In the genomic region with DNA sequence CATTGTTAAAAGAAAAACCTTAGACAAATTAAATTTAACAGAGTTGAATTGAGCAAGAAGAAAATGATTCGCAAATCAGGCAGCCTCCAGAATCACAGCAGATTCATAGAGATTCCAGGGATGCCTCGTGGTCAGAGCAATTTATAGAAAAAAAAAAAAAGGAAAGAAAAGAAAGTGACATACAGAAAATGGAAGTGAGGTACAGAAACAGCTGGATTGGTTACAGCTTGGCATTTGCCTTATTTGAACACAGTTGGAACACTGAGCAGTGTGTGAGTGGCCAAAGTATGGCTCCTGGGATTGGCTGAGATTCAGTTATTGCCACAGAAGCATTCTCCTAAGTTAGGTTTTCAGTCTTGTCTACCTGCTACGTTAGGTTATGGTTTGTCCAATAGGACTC, we compare ENCODE assay signal across 2 cellular contexts.
TF ChIP-seq lines count a peak whose summit lies in the region.

No MANE protein-coding gene starts in this region.

TF ChIP-seq in SK-N-SH, 30 proteins besides CTCF, POLR2A, EP300 and RAD21 (continued from another document):
- TF ChIP-seq, protein P1, sequence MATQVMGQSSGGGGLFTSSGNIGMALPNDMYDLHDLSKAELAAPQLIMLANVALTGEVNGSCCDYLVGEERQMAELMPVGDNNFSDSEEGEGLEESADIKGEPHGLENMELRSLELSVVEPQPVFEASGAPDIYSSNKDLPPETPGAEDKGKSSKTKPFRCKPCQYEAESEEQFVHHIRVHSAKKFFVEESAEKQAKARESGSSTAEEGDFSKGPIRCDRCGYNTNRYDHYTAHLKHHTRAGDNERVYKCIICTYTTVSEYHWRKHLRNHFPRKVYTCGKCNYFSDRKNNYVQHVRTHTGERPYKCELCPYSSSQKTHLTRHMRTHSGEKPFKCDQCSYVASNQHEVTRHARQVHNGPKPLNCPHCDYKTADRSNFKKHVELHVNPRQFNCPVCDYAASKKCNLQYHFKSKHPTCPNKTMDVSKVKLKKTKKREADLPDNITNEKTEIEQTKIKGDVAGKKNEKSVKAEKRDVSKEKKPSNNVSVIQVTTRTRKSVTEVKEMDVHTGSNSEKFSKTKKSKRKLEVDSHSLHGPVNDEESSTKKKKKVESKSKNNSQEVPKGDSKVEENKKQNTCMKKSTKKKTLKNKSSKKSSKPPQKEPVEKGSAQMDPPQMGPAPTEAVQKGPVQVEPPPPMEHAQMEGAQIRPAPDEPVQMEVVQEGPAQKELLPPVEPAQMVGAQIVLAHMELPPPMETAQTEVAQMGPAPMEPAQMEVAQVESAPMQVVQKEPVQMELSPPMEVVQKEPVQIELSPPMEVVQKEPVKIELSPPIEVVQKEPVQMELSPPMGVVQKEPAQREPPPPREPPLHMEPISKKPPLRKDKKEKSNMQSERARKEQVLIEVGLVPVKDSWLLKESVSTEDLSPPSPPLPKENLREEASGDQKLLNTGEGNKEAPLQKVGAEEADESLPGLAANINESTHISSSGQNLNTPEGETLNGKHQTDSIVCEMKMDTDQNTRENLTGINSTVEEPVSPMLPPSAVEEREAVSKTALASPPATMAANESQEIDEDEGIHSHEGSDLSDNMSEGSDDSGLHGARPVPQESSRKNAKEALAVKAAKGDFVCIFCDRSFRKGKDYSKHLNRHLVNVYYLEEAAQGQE (IDR thresholded peaks at IDR 0.05; ENCODE audit: low read depth, low read length), result no peak
- no peak for TF ChIP-seq RXRA (IDR thresholded peaks at IDR 0.05; ENCODE audit: borderline replicate concordance, low read depth)
- TF ChIP-seq FOXJ3 (CRISPR knock-in tag; IDR thresholded peaks at IDR 0.05), result no peak
- no peak for TF ChIP-seq ELF1 (IDR thresholded peaks at IDR 0.05)
- no peak for TF ChIP-seq NFIC (IDR thresholded peaks at IDR 0.05; ENCODE audit: borderline replicate concordance)
- TF ChIP-seq USF1 (IDR thresholded peaks at IDR 0.05; ENCODE audit: borderline replicate concordance, low read depth), result no peak
- no peak for TF ChIP-seq YY1 (IDR thresholded peaks at IDR 0.05; ENCODE audit: low read depth)
- no peak for TF ChIP-seq SIN3A (IDR thresholded peaks at IDR 0.05; ENCODE audit: borderline replicate concordance, low read depth, low read length)
- no peak for TF ChIP-seq TCF12 (IDR thresholded peaks at IDR 0.05)
- no peak for TF ChIP-seq MAX (IDR thresholded peaks at IDR 0.05; ENCODE audit: low read depth)
- no peak for TF ChIP-seq POLR2AphosphoS5 (IDR thresholded peaks at IDR 0.05; ENCODE audit: low read depth, low read length)
- TF ChIP-seq EZH2phosphoT487 (IDR thresholded peaks at IDR 0.05; ENCODE audit: borderline replicate concordance, low read depth), result no peak
- no peak for TF ChIP-seq USF2 (IDR thresholded peaks at IDR 0.05; ENCODE audit: borderline replicate concordance, low read depth, low read length)
- TF ChIP-seq, protein P2, sequence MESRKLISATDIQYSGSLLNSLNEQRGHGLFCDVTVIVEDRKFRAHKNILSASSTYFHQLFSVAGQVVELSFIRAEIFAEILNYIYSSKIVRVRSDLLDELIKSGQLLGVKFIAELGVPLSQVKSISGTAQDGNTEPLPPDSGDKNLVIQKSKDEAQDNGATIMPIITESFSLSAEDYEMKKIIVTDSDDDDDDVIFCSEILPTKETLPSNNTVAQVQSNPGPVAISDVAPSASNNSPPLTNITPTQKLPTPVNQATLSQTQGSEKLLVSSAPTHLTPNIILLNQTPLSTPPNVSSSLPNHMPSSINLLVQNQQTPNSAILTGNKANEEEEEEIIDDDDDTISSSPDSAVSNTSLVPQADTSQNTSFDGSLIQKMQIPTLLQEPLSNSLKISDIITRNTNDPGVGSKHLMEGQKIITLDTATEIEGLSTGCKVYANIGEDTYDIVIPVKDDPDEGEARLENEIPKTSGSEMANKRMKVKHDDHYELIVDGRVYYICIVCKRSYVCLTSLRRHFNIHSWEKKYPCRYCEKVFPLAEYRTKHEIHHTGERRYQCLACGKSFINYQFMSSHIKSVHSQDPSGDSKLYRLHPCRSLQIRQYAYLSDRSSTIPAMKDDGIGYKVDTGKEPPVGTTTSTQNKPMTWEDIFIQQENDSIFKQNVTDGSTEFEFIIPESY (IDR thresholded peaks at IDR 0.05; ENCODE audit: borderline replicate concordance, low read depth), result no peak
- TF ChIP-seq RCOR1 (IDR thresholded peaks at IDR 0.05; ENCODE audit: low read length), result no peak
- no peak for TF ChIP-seq GABPA (IDR thresholded peaks at IDR 0.05; ENCODE audit: low read depth)
- TF ChIP-seq TEAD4 (IDR thresholded peaks at IDR 0.05; ENCODE audit: borderline replicate concordance, insufficient read depth), result no peak

TF ChIP-seq in SK-N-SH treated with all-trans-retinoic acid at 6 μM for 48 hours, 23 proteins besides CTCF, POLR2A, EP300 and RAD21:
- TF ChIP-seq PATZ1 (CRISPR knock-in tag; IDR thresholded peaks at IDR 0.05; ENCODE audit: borderline replicate concordance) (no peak), ZNF8 (CRISPR knock-in tag; IDR thresholded peaks at IDR 0.05) (no peak), OSR1 (CRISPR knock-in tag; IDR thresholded peaks at IDR 0.05) (no peak), ZFP3 (CRISPR knock-in tag; IDR thresholded peaks at IDR 0.05) (no peak), TSHZ2 (CRISPR knock-in tag; IDR thresholded peaks at IDR 0.05) (no peak), ZNF565 (CRISPR knock-in tag; conservative IDR thresholded peaks at IDR 0.05; ENCODE audit: low read depth) (no peak), GLIS3 (CRISPR knock-in tag; IDR thresholded peaks at IDR 0.05) (no peak), RARB (CRISPR knock-in tag; IDR thresholded peaks at IDR 0.05) (no peak), ZC3H10 (CRISPR knock-in tag; IDR thresholded peaks at IDR 0.05) (no peak), ZFP30 (CRISPR knock-in tag; IDR thresholded peaks at IDR 0.05) (no peak), CSDC2 (CRISPR knock-in tag; IDR thresholded peaks at IDR 0.05) (no peak), SNAI2 (CRISPR knock-in tag; IDR thresholded peaks at IDR 0.05) (no peak)
- TF ChIP-seq, protein P3, sequence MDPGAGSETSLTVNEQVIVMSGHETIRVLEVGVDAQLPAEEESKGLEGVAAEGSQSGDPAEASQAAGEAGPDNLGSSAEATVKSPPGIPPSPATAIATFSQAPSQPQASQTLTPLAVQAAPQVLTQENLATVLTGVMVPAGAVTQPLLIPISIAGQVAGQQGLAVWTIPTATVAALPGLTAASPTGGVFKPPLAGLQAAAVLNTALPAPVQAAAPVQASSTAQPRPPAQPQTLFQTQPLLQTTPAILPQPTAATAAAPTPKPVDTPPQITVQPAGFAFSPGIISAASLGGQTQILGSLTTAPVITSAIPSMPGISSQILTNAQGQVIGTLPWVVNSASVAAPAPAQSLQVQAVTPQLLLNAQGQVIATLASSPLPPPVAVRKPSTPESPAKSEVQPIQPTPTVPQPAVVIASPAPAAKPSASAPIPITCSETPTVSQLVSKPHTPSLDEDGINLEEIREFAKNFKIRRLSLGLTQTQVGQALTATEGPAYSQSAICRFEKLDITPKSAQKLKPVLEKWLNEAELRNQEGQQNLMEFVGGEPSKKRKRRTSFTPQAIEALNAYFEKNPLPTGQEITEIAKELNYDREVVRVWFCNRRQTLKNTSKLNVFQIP (CRISPR knock-in tag; IDR thresholded peaks at IDR 0.05; ENCODE audit: borderline replicate concordance, low read depth), result no peak
